ENCODE assay signal across 8 cellular contexts in genomic region chr22:33922268-33922667, GRCh38.
DNase-seq lines count a peak whose midpoint lies in the region; ATAC-seq and TF ChIP-seq lines count a peak whose summit lies in the region.

No MANE protein-coding gene starts in this region.

- TF ChIP-seq CTCF in astrocyte of the cerebellum (IDR thresholded peaks at IDR 0.05; ENCODE audit: low read depth, low read length, missing control alignments), result no peak

- peak overlapping the region in 16 of 21 experiments; percentile 28 to 87 (median 57) for H3K27ac ChIP-seq in skin epidermis

- DNase-seq in C1 segment of cervical spinal cord (lab: John Stamatoyannopoulos, UW), result peak in 8 of 14 donors; percentile 19 to 64 (median 44)
- peak; percentile 20 for DNase-seq in KBM-7
- DNase-seq in astrocyte of the cerebellum (ENCODE audit: low read depth), result no peak
- peak; percentile 65 for DNase-seq in iPS-NIHi7 (ENCODE audit: extremely low spot score)
- no peak for DNase-seq in NCI-H446 (lab: John Stamatoyannopoulos, UW)
- DNase-seq in GM19240 (ENCODE audit: insufficient read length, low spot score), result no peak

- ATAC-seq in GM21447 (IDR thresholded peaks at IDR 0.05; ENCODE audit: unreplicated experiment), result no peak

- H3K4me3 ChIP-seq in astrocyte of the cerebellum (ENCODE audit: low read depth, low read length) (peak overlapping the region; percentile 47), skin epidermis (peak overlapping the region; percentile 31 to 78 (median 42))

- in situ Hi-C loops in KBM-7 (cut with MboI; ENCODE audit: low pct_unique_long_range_greater_than_20kb, low sequenced_read_pairs) (no loop called here), astrocyte of the cerebellum (cut with HindIII; ENCODE audit: low sequenced_read_pairs) (no loop called here)

Comparison
In these comparisons a context has a peak if more than half of its experiments do, and no peak if none do; other contexts are left out.
1. DNase-seq: peak in C1 segment of cervical spinal cord (8 of 14), KBM-7 (single experiment) and iPS-NIHi7 (single experiment); none in astrocyte of the cerebellum (single experiment), NCI-H446 (0 of 2) and GM19240 (single experiment).